6 cellular contexts compared by ENCODE assay signal in genomic region chr6:42733867-42734481, GRCh38. TPM values are rescaled to one million over a fixed set of nuclear protein-coding genes. Genes with fewer than 3 reads are reported as not detected.
"Had no signal": no experiment of that assay in that cellular context is flagged by ENCODE, and none has a peak within 500 bp of the region (broad histone marks: within the 10 kb centered on the region; RNA-seq: fewer than 3 reads in every experiment).

No MANE protein-coding gene starts in this region.

RNA-seq across cellular contexts. Expression of gene PRPH2, which starts 11.6 kb away (rescaled TPM):
- total RNA-seq: activated CD4-positive, alpha-beta memory T cell treated with anti-CD3 and anti-CD28 coated beads, Interleukin-2, amount 10 ng/mL, durations not matched to agents 7 days and 5 days; activated CD4-positive, alpha-beta T cell treated with anti-CD3 and anti-CD28 coated beads, Interleukin-2, amount 10 ng/mL, durations not matched to agents 24 days and 14 days; activated naive CD4-positive, alpha-beta T cell treated with anti-CD3 and anti-CD28 coated beads for 36 hours; bronchial epithelial cell; foreskin keratinocyte; progenitor cell of endocrine pancreas had no signal
